22 cellular contexts compared by ENCODE assay signal in the genomic region with DNA sequence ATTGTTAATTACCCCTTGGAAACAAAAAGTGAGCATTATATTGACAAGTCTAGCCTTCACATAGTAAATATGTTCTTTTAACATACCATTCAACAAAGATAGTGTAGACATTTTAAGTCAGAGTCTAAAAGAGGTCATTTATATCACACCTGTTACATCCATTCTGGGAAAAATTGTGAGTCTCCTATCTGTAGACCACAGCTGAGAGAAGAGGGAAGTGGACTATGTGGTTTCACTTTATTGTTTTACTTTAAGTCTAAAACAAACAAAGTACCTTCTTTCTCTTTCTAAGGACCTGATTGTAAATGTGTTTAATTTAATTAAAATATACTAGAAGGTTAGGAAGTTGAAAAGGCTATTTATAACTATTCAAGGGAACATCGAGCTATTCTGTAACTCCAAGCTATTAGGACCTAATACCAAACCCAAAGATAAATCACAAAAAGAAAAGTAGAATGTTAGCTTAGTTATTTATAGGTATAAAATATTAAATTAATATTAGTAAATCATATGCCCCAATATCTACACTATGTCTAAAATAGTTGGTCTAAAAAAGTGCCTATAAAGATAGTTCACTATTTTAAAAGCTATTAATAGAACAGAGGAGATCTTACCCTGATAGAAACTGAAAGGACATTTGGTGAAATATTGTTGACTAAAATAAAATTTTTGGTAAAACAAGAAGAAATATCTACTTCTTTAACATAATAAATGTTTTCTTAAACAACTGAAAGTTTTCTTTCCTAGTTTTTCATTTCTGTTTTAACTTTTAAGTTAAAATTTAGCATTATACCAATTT.
A peak's percentile ranks its signal among the peaks of the same experiment; 100 is the strongest.
DNase-seq lines count a peak whose midpoint lies in the region; ATAC-seq and FAIRE-seq lines count a peak whose summit lies in the region.
"Had no signal": no experiment of that assay in that cellular context is flagged by ENCODE, and none has a peak within 500 bp of the region (broad histone marks: within the 10 kb centered on the region; RNA-seq: fewer than 3 reads in every experiment).

No MANE protein-coding gene starts in this region.

- no peak overlapping the region for H3K27ac ChIP-seq in small intestine (ENCODE audit: low read depth in 1 of 2, low read length in 1 of 2)
- H3K27ac ChIP-seq: esophagus muscularis mucosa had no signal

- FAIRE-seq in small intestine (lab: Jason Lieb, UNC), result peak; percentile 47

- H3K9me3 ChIP-seq in small intestine (ENCODE audit: control insufficient read depth, low read depth), result no peaks in the 10 kb centered on the region

- H3K4me3 ChIP-seq in small intestine (ENCODE audit: low read depth in 1 of 2, low read length in 2 of 2), result no peak overlapping the region
- H3K4me3 ChIP-seq: esophagus muscularis mucosa, lung had no signal

- no peaks in the 10 kb centered on the region for H3K27me3 ChIP-seq in small intestine (ENCODE audit: control insufficient read depth in 2 of 2, insufficient read depth in 2 of 2, low read length in 2 of 2)
- H3K27me3 ChIP-seq: esophagus muscularis mucosa had no signal

- H3K4me1 ChIP-seq in small intestine (ENCODE audit: control insufficient read depth in 2 of 2, insufficient read depth in 1 of 2, low read depth in 1 of 2, low read length in 1 of 2), result no peaks in the 10 kb centered on the region
- H3K4me1 ChIP-seq: esophagus muscularis mucosa had no signal

- in situ Hi-C loops in G401 (cut with HindIII; ENCODE audit: low sequenced_read_pairs), result no loop called here

- DNase-seq in NOMO-1 treated with DMSO at 0.1 percent for 48 hours (lab: John Stamatoyannopoulos, UW; ENCODE audit: unreplicated experiment) (peak; percentile 30), NOMO-1 treated with dmso at 0.1 percent for 144 hours (lab: John Stamatoyannopoulos, UW; ENCODE audit: unreplicated experiment) (no peak), OCI-M1 (lab: John Stamatoyannopoulos, UW) (peak; percentile 74), small intestine (no peak), NCI-H1694 treated with DMSO at 0.1 percent for 48 hours (lab: John Stamatoyannopoulos, UW) (no peak), G401 (ENCODE audit: low spot score) (no peak), cardiac septum (ENCODE audit: low spot score) (no peak)
- DNase-seq: activated CD4-positive, alpha-beta T cell treated with anti-CD3 and anti-CD28 coated beads, Interleukin-2, amount 10 ng/mL, durations not matched to agents 24 days and 14 days; activated CD8-positive, alpha-beta memory T cell treated with anti-CD3 and anti-CD28 coated beads, Interleukin-2, amount 50 U/mL, for 48 hours; effector CD4-positive, alpha-beta T cell; GF-D8; immature natural killer cell; NCI-H748 treated with DMSO at 0.1 percent for 48 hours; SK-N-SH; stimulated activated CD4-positive, alpha-beta T cell treated with anti-CD3 and anti-CD28 coated beads, Interleukin-2, amount 100 ng/mL, for 24 hours; stimulated activated naive CD8-positive, alpha-beta T cell treated with anti-CD3 and anti-CD28 coated beads, Interleukin-15, amount 100 ng/mL, for 72 hours; trophoblast cell had no signal

- ATAC-seq in HG03342 (IDR thresholded peaks at IDR 0.05; ENCODE audit: unreplicated experiment), result peak; percentile 73
- ATAC-seq: Panc1; sciatic nerve; stimulated activated naive CD8-positive, alpha-beta T cell treated with anti-CD3 and anti-CD28 coated beads, Interleukin-15, amount 100 ng/mL, for 72 hours had no signal

- H3K36me3 ChIP-seq in small intestine (ENCODE audit: control insufficient read depth in 2 of 2, insufficient read depth in 2 of 2, low read length in 2 of 2), result no peaks in the 10 kb centered on the region
- H3K36me3 ChIP-seq: esophagus muscularis mucosa had no signal

- intact Hi-C loops in cardiac septum (cut with DNase I), result no loop called here

- WGBS in small intestine, 3 donors, result 28 to 40% (median 34%) methylated on average over 1 of the region's 1 CpG

Comparison
In these comparisons a context has a peak if more than half of its experiments do, and no peak if none do; other contexts are left out.
1. DNase-seq: peak in NOMO-1 treated with DMSO at 0.1 percent for 48 hours (single experiment) and OCI-M1 (single experiment); none in NOMO-1 treated with dmso at 0.1 percent for 144 hours (single experiment), small intestine (single experiment), NCI-H1694 treated with DMSO at 0.1 percent for 48 hours (single experiment), G401 (single experiment) and cardiac septum (single experiment).